In the genomic region with DNA sequence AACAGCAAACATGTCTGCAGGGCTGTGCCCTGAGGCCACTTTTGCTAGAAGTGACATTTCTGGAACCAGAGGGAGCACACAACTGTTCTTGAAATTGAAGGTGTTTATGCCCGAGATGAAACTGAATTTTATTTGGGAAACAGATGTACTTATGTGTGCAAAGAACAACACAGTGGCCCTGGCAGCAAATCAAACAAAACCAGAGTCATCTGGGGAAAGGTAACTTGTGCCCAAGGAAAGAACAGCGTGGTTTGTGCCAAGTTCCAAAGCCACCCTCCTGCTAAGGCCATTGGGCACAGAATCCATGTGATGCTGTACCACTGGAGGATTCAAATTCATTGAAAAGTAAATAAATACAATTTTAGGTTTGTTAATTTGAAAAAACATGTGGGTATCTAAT, we compare ENCODE assay signal across 22 cellular contexts. TPM values are rescaled to one million over a fixed set of nuclear protein-coding genes. Genes with fewer than 3 reads are reported as not detected.
"Had no signal": no experiment of that assay in that cellular context is flagged by ENCODE, and none has a peak within 500 bp of the region (broad histone marks: within the 10 kb centered on the region; RNA-seq: fewer than 3 reads in every experiment).

No MANE protein-coding gene starts in this region.

- H3K9me3 ChIP-seq: heart right ventricle, ovary, right lobe of liver, spleen, testis had no signal

- H3K27me3 ChIP-seq: dorsolateral prefrontal cortex, heart right ventricle, neural progenitor cell, ovary, right lobe of liver, spleen, testis had no signal

- FAIRE-seq: frontal cortex, islet of Langerhans had no signal

- ATAC-seq: natural killer cell; right lobe of liver; stimulated activated naive B cell treated with anti-CD40 and anti-IgM and Interleukin-4, amounts not matched to agents 10 μg/mL and 1 μg/mL and 100 μg/mL, for 72 hours; stimulated activated naive CD8-positive, alpha-beta T cell treated with anti-CD3 and anti-CD28 coated beads, Interleukin-15, amount 100 ng/mL, for 72 hours had no signal

- H3K36me3 ChIP-seq: neural progenitor cell, ovary, right lobe of liver had no signal

- H3K4me3 ChIP-seq: dorsolateral prefrontal cortex, heart right ventricle, neural progenitor cell, ovary, right lobe of liver, spleen, testis had no signal

- DNase-seq: cortex of kidney; dorsolateral prefrontal cortex; effector CD8-positive, alpha-beta T cell; heart right ventricle; hypothalamus; kidney glomerular epithelial cell; natural killer cell; nucleus accumbens; ovary; right lobe of liver; spleen; stimulated activated CD4-positive, alpha-beta T cell treated with anti-CD3 and anti-CD28 coated beads, Interleukin-15, amount 100 ng/mL, for 24 hours; stimulated activated CD4-positive, alpha-beta T cell treated with anti-CD3 and anti-CD28 coated beads, Interleukin-1b, Interleukin-23, amount 100 ng/mL, for 48 hours; stimulated activated CD4-positive, alpha-beta T cell treated with anti-CD3 and anti-CD28 coated beads, Interleukin-4, amount 100 ng/mL, for 24 hours; stimulated activated naive B cell treated with anti-CD40 and anti-IgM and Interleukin-4, amounts not matched to agents 10 μg/mL and 1 μg/mL and 100 μg/mL, for 72 hours; stimulated activated naive CD8-positive, alpha-beta T cell treated with anti-CD3 and anti-CD28 coated beads, Interleukin-15, amount 100 ng/mL, for 72 hours; testis; trophoblast cell had no signal

- H3K27ac ChIP-seq: dorsolateral prefrontal cortex, neural progenitor cell, ovary, right lobe of liver, spleen, testis had no signal

RNA-seq across cellular contexts. Expression of gene RARRES1, which starts 31.2 kb away (rescaled TPM):
- total RNA-seq: myocyte, natural killer cell had no signal
